1 cellular context compared by ENCODE assay signal in genomic region chr16:51507286-51507685, GRCh38.
TF ChIP-seq lines count a peak whose summit lies in the region.

No MANE protein-coding gene starts in this region.

TF ChIP-seq in GM23338, 12 proteins besides CTCF, POLR2A, EP300 and RAD21 (continued from another document):
- no peak for TF ChIP-seq ZNF462 (CRISPR knock-in tag; IDR thresholded peaks at IDR 0.05)
- no peak for TF ChIP-seq ETS1 (IDR thresholded peaks at IDR 0.05)
TF ChIP-seq in GM23338: peak in this region for 0.
